ENCODE assay signal across 8 cellular contexts in the genomic region with DNA sequence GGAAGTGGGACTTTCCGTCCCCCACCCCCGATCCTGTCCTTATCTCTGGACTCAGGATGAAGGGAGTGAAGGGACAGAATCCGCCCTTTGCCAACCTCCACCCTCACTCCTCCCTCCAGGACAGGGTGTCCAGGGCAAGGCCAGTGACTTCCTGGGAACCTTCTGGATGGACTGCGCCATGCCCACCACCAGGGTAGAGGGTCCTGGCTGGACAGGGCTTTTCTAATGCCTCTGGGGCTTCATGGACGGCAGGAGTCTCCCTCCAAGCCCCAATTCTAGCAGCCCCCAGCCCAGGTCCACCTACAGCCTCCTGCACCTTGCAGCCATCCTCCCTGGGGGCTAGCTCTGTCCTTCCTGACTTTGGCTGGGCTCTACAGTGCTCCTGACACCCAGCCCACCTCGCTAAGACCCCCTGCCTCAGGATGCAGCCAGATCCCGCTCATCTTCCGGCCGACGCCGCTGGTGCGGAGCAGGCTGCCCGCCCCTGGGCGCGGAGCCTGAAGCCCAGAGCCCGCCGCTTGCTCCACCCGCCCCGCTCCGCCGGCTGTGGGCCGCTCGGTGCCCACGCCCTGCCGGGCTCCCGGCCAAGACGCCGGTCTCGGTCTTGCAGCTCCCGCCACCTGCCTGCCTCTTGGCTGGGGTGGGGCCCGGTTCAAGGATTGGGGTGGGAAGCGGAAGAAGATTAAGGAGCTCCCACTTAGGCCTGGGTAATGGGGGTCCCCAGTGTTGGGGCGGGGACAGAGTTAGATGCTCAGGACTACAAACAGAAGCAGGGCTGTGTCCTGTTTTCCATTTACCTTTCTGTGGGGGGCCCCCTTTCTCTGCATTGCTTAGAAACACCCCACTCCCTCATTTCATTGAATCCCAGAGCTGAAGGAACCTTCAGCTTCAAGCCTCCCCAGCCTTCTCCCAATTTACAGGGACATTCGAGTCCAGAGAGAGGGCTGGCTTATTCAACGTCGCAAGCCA.
DNase-seq lines count a peak whose midpoint lies in the region; ATAC-seq and TF ChIP-seq lines count a peak whose summit lies in the region.

No MANE protein-coding gene starts in this region.

- peaks cover 6% of the 10 kb centered on the region for H3K4me1 Mint-ChIP-seq in mesothelial cell of epicardium

- no peak overlapping the region for H3K9ac ChIP-seq in mucosa of rectum (ENCODE audit: low read depth in 1 of 2, low read length in 2 of 2)

- peaks cover 43% of the 10 kb centered on the region for H3K27me3 Mint-ChIP-seq in mesothelial cell of epicardium (ENCODE audit: low read depth)

- no peak overlapping the region for H3K4me3 Mint-ChIP-seq in mesothelial cell of epicardium

- no peak overlapping the region for H3K27ac Mint-ChIP-seq in mesothelial cell of epicardium

- H3K36me3 Mint-ChIP-seq in mesothelial cell of epicardium: no peaks in the 10 kb centered on the region

- H3K4me1 ChIP-seq in mucosa of rectum (ENCODE audit: control insufficient read depth in 2 of 2, insufficient read depth in 2 of 2, low read length in 2 of 2): peaks cover 4 to 10% of the 10 kb centered on the region in 2 donors

- DNase-seq in GM06990 (ENCODE audit: extremely low read depth, insufficient read length): peak; percentile 45
- DNase-seq in NCI-H460 (ENCODE audit: extremely low read depth, low read depth): peak; percentile 16
- peak; percentile 88 for DNase-seq in cerebellum (ENCODE audit: low spot score)
- no peak for DNase-seq in dedifferentiated amniotic fluid mesenchymal stem cell (ENCODE audit: extremely low spot score)
- no peak for DNase-seq in mesothelial cell of epicardium (ENCODE audit: low spot score in 2 of 2, unreplicated experiment in 2 of 2)
- DNase-seq in amniotic stem cell (lab: John Stamatoyannopoulos, UW): no peak

- no peak for ATAC-seq in GM19035 (IDR thresholded peaks at IDR 0.05; ENCODE audit: unreplicated experiment)

- TF ChIP-seq CTCF in GM06990 (IDR thresholded peaks at IDR 0.05; ENCODE audit: insufficient read depth, low read length, poor library complexity, severe bottlenecking) (no peak), mesothelial cell of epicardium (IDR thresholded peaks at IDR 0.05; ENCODE audit: unreplicated experiment) (no peak)

- H3K36me3 ChIP-seq in GM06990 (ENCODE audit: control insufficient read depth, insufficient read depth, low read length): no peaks in the 10 kb centered on the region
- no peaks in the 10 kb centered on the region for H3K36me3 ChIP-seq in mucosa of rectum (ENCODE audit: control insufficient read depth in 2 of 2, insufficient read depth in 2 of 2, low read length in 2 of 2)

- no peaks in the 10 kb centered on the region for H3K9me3 Mint-ChIP-seq in mesothelial cell of epicardium

- H3K27me3 ChIP-seq in GM06990 (replicated peaks; ENCODE audit: control insufficient read depth, insufficient read depth, low read length): peaks cover 1% of the 10 kb centered on the region; the same call in 1 of the 2 replicates
- peaks cover 4 to 10% of the 10 kb centered on the region in 2 donors for H3K27me3 ChIP-seq in mucosa of rectum (ENCODE audit: control insufficient read depth in 2 of 2, insufficient read depth in 2 of 2, low read length in 2 of 2)

- no peak overlapping the region for H3K27ac ChIP-seq in mucosa of rectum (ENCODE audit: low read depth in 2 of 2, low read length in 2 of 2)

- no peaks in the 10 kb centered on the region for H3K9me3 ChIP-seq in mucosa of rectum (ENCODE audit: control insufficient read depth in 2 of 2, low read length in 2 of 2)

- H3K4me3 ChIP-seq in GM06990 (replicated peaks; ENCODE audit: low read depth, low read length): no peak overlapping the region
- peak overlapping the region; percentile 7 to 19 for H3K4me3 ChIP-seq in mucosa of rectum (ENCODE audit: low read length in 2 of 2)

Comparison
In these comparisons a context has a peak if more than half of its experiments do, and no peak if none do; other contexts are left out.
1. DNase-seq: peak in GM06990 (single experiment), NCI-H460 (single experiment) and cerebellum (single experiment); none in dedifferentiated amniotic fluid mesenchymal stem cell (single experiment), mesothelial cell of epicardium (0 of 2) and amniotic stem cell (single experiment).